In genomic region chr6:127514396-127515227, GRCh38 we compare ENCODE assay signal across 8 cellular contexts. TPM values are rescaled to one million over a fixed set of nuclear protein-coding genes. Genes with fewer than 3 reads are reported as not detected.
DNase-seq lines count a peak whose midpoint lies in the region; TF ChIP-seq lines count a peak whose summit lies in the region.

No MANE protein-coding gene starts in this region.

- H2AFZ ChIP-seq in ACC112 (ENCODE audit: low read length, unreplicated experiment), result peak overlapping the region; percentile 45

- H3K9me3 ChIP-seq in HUES64 (ENCODE audit: insufficient read depth, low read depth, low read length), result no peaks in the 10 kb centered on the region

- 4% methylated on average over 40 of the region's 40 CpGs for WGBS in HUES64
- WGBS in urinary bladder, result 11% methylated on average over 40 of the region's 40 CpGs

- no peaks in the 10 kb centered on the region for H3K4me1 ChIP-seq in ACC112 (ENCODE audit: control insufficient read depth, insufficient read depth, low read length, unreplicated experiment)
- H3K4me1 ChIP-seq in HUES64 (ENCODE audit: insufficient read depth, low read length), result peaks cover 13% of the 10 kb centered on the region
- H3K4me1 ChIP-seq in urinary bladder (ENCODE audit: insufficient read depth), result no peaks in the 10 kb centered on the region

- TF ChIP-seq CTCF in foreskin fibroblast (IDR thresholded peaks at IDR 0.05; ENCODE audit: low read depth, low read length), result no peak

- H3K27ac ChIP-seq in ACC112 (ENCODE audit: low read depth, low read length), result no peak overlapping the region
- no peak overlapping the region for H3K27ac ChIP-seq in HUES64 (ENCODE audit: low read depth, low read length)
- no peak overlapping the region for H3K27ac ChIP-seq in urinary bladder (ENCODE audit: low read depth)

- peak; percentile 21 for DNase-seq in activated T-helper 9 cell treated with anti-CD3 and anti-CD28 coated beads, Interleukin-2, amount 50 U/mL, for 16 hours (ENCODE audit: low read depth)
- DNase-seq in foreskin fibroblast (peak; percentile 49 to 77), nucleus accumbens (lab: John Stamatoyannopoulos, UW) (peak in 55 of 56 donors; percentile 1 to 76 (median 47)), cortex of kidney (lab: John Stamatoyannopoulos, UW) (no peak), erythroblast (lab: John Stamatoyannopoulos, UW) (no peak)

- H3K79me2 ChIP-seq in ACC112 (ENCODE audit: control insufficient read depth, insufficient read depth, low read length, unreplicated experiment), result no peaks in the 10 kb centered on the region

- no peak for TF ChIP-seq POLR2A in erythroblast (IDR thresholded peaks at IDR 0.05; ENCODE audit: low read length)

- H3K36me3 ChIP-seq in ACC112 (ENCODE audit: insufficient read depth, low read length), result peaks cover 4% of the 10 kb centered on the region; the same call in 1 of the 2 replicates
- peaks cover 41% of the 10 kb centered on the region for H3K36me3 ChIP-seq in HUES64 (ENCODE audit: insufficient read depth, low read length)
- H3K36me3 ChIP-seq in urinary bladder (ENCODE audit: insufficient read depth), result no peaks in the 10 kb centered on the region

- H3K27me3 ChIP-seq in ACC112 (ENCODE audit: insufficient read depth, low read length) (peaks cover 23% of the 10 kb centered on the region), HUES64 (ENCODE audit: insufficient read depth, low read length) (peaks cover 42% of the 10 kb centered on the region)

- H3K4me3 ChIP-seq in ACC112 (ENCODE audit: low read depth, low read length), result peak overlapping the region; percentile 81
- peak overlapping the region; percentile 76 for H3K4me3 ChIP-seq in HUES64 (ENCODE audit: low read length)
- peak overlapping the region; percentile 49 to 64 for H3K4me3 ChIP-seq in foreskin fibroblast (ENCODE audit: low read depth in 1 of 2, low read length in 2 of 2)
- H3K4me3 ChIP-seq in urinary bladder (ENCODE audit: low read depth, low read length), result peak overlapping the region; percentile 71

- no peak overlapping the region for H3K9ac ChIP-seq in HUES64 (ENCODE audit: low read depth, low read length)

RNA-seq across cellular contexts. Expression of gene KIAA0408, which starts 55.4 kb away (rescaled TPM):
- polyA plus RNA-seq in HUES64 (2013, experiment 1 of 2), result 6.2 TPM
- 4.2 TPM for polyA plus RNA-seq in HUES64 (2013, experiment 2 of 2)
- 40.8 TPM for total RNA-seq in urinary bladder
- polyA plus RNA-seq in urinary bladder, result 14.9 TPM

Comparison
In these comparisons a context has a peak if more than half of its experiments do, and no peak if none do; other contexts are left out.
1. DNase-seq: peak in activated T-helper 9 cell treated with anti-CD3 and anti-CD28 coated beads, Interleukin-2, amount 50 U/mL, for 16 hours (single experiment), foreskin fibroblast (2 of 2) and nucleus accumbens (55 of 56); none in cortex of kidney (single experiment) and erythroblast (0 of 2).
2. Peak in every context shown above with its lines, with median percentiles within 50 percentile points of each other: H3K4me3 ChIP-seq.